In the genomic region with DNA sequence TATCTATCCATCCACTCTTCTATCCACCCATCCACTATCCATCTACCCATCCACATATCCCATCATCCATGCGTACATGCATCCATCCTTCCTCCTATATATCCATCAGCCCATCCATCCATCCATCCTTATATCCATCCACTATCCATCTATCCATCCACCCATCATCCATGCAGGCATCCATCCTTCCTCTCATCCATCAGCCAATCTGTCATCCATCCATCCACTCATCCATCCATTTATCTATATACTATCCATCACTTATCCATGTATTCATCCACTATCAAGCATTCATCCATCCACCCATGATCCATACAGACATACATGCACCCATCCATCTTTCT, we compare ENCODE assay signal across 9 cellular contexts.
"Had no signal": no experiment of that assay in that cellular context is flagged by ENCODE, and none has a peak within 500 bp of the region (broad histone marks: within the 10 kb centered on the region; RNA-seq: fewer than 3 reads in every experiment).

No MANE protein-coding gene starts in this region.

- H3K36me3 ChIP-seq: HAP-1 had no signal

- H3K4me1 ChIP-seq: HAP-1 had no signal

- H3K9me3 ChIP-seq: HAP-1 had no signal

- H3K9ac ChIP-seq: GM23248 had no signal

- H3K4me3 ChIP-seq: GM23248, GM23338, HAP-1 had no signal

- H2AFZ ChIP-seq: GM23248, GM23338 had no signal

- H3K27ac ChIP-seq: GM23248 had no signal

- FAIRE-seq: H54 had no signal

- DNase-seq: GM23248, GOT3, H7, H9, HCEC 1CT, HFFc6 had no signal

- H3K4me2 ChIP-seq: GM23338 had no signal
